ENCODE assay signal across 9 cellular contexts in genomic region chr10:123997486-123998196, GRCh38.
DNase-seq lines count a peak whose midpoint lies in the region; ATAC-seq and TF ChIP-seq lines count a peak whose summit lies in the region.
"Had no signal": no experiment of that assay in that cellular context is flagged by ENCODE, and none has a peak within 500 bp of the region (broad histone marks: within the 10 kb centered on the region; RNA-seq: fewer than 3 reads in every experiment).

No MANE protein-coding gene starts in this region.

- H3K4me1 Mint-ChIP-seq in natural killer cell, result peaks cover 10 to 19% of the 10 kb centered on the region in 2 donors

- peak overlapping the region in 9 of 11 experiments; percentile 13 to 79 (median 71); a peak in 14 of 22 replicates for H3K9ac ChIP-seq in BLaER1 treated with 17β-estradiol and CSF1 and Interleukin-3, amounts not matched to agents 10 nM and 100 nM

- peak overlapping the region; percentile 17 to 93 (median 71); a peak in 19 of 22 replicates for H3K27ac ChIP-seq in BLaER1 treated with 17β-estradiol and CSF1 and Interleukin-3, amounts not matched to agents 10 nM and 100 nM
- peak overlapping the region; percentile 96 for H3K27ac ChIP-seq in epithelial cell of prostate
- H3K27ac ChIP-seq: suprapubic skin had no signal

- H3K4me1 ChIP-seq in BLaER1 treated with 17β-estradiol and CSF1 and Interleukin-3, amounts not matched to agents 10 nM and 100 nM, result peaks cover 61 to 88% (median 82%) of the 10 kb centered on the region in 10 experiments

- DNase-seq in NB4 (ENCODE audit: low read depth) (peak; percentile 54), epithelial cell of prostate (ENCODE audit: low read depth, low spot score) (peak; percentile 84), natural killer cell (no peak), GDM1 (lab: John Stamatoyannopoulos, UW) (no peak), DMS153 treated with DMSO at 0.1 percent for 48 hours (lab: John Stamatoyannopoulos, UW; ENCODE audit: unreplicated experiment) (no peak), GM19238 (ENCODE audit: insufficient read length, low spot score) (no peak), NCI-H1048 (lab: John Stamatoyannopoulos, UW) (no peak)

- no peaks in the 10 kb centered on the region for H3K9me3 Mint-ChIP-seq in natural killer cell

- peak overlapping the region in 1 of 2 donors; percentile 66 for H3K27ac Mint-ChIP-seq in natural killer cell

- H3K9me3 ChIP-seq in BLaER1 treated with 17β-estradiol and CSF1 and Interleukin-3, amounts not matched to agents 10 nM and 100 nM (replicated peaks in 1 of 11), result no peaks in the 10 kb centered on the region
- H3K9me3 ChIP-seq: suprapubic skin had no signal

- peaks cover 10 to 30% (median 21%) of the 10 kb centered on the region in 11 experiments; a peak in 19 of 22 replicates for H4K20me1 ChIP-seq in BLaER1 treated with 17β-estradiol and CSF1 and Interleukin-3, amounts not matched to agents 10 nM and 100 nM

- no peak for TF ChIP-seq POLR2A in NB4 (IDR thresholded peaks at IDR 0.05; ENCODE audit: extremely low read depth, insufficient read length)

- H3K36me3 ChIP-seq in BLaER1 treated with 17β-estradiol and CSF1 and Interleukin-3, amounts not matched to agents 10 nM and 100 nM, result peaks cover 0 to 12% (median 3%) of the 10 kb centered on the region in 11 experiments; a peak in 10 of 22 replicates
- H3K36me3 ChIP-seq: suprapubic skin had no signal

- H3K27me3 Mint-ChIP-seq in natural killer cell (ENCODE audit: low read depth in 2 of 2), result peaks cover 38 to 56% of the 10 kb centered on the region in 2 donors

- no peak overlapping the region; a peak in 1 of 20 replicates for H3K4me3 ChIP-seq in BLaER1 treated with 17β-estradiol and CSF1 and Interleukin-3, amounts not matched to agents 10 nM and 100 nM
- no peak overlapping the region for H3K4me3 ChIP-seq in NB4 (ENCODE audit: low read depth, low read length)
- H3K4me3 ChIP-seq: suprapubic skin had no signal

- TF ChIP-seq CTCF in NB4 (IDR thresholded peaks at IDR 0.05; ENCODE audit: low read depth, low read length), result no peak
- no peak for TF ChIP-seq CTCF in natural killer cell (IDR thresholded peaks at IDR 0.05)

- no peaks in the 10 kb centered on the region for H3K36me3 Mint-ChIP-seq in natural killer cell

- peak in 2 of 3 donors; percentile 32 to 61 for ATAC-seq in natural killer cell

- intact Hi-C loops in natural killer cell (cut with micrococcal nuclease), result no loop called here

- H3K4me3 Mint-ChIP-seq in natural killer cell, result no peak overlapping the region

- H3K27me3 ChIP-seq in BLaER1 treated with 17β-estradiol and CSF1 and Interleukin-3, amounts not matched to agents 10 nM and 100 nM, result peaks cover 0 to 11% (median 0%) of the 10 kb centered on the region in 11 experiments; a peak in 3 of 22 replicates

- H3K4me2 ChIP-seq in BLaER1 treated with 17β-estradiol and CSF1 and Interleukin-3, amounts not matched to agents 10 nM and 100 nM, result peak overlapping the region; percentile 29 to 98 (median 88); a peak in 20 of 22 replicates

Comparison
In these comparisons a context has a peak if more than half of its experiments do, and no peak if none do; other contexts are left out.
1. DNase-seq: peak in NB4 (single experiment) and epithelial cell of prostate (single experiment); none in natural killer cell (single experiment), GDM1 (single experiment), DMS153 treated with DMSO at 0.1 percent for 48 hours (single experiment), GM19238 (single experiment) and NCI-H1048 (single experiment).